In the genomic region with DNA sequence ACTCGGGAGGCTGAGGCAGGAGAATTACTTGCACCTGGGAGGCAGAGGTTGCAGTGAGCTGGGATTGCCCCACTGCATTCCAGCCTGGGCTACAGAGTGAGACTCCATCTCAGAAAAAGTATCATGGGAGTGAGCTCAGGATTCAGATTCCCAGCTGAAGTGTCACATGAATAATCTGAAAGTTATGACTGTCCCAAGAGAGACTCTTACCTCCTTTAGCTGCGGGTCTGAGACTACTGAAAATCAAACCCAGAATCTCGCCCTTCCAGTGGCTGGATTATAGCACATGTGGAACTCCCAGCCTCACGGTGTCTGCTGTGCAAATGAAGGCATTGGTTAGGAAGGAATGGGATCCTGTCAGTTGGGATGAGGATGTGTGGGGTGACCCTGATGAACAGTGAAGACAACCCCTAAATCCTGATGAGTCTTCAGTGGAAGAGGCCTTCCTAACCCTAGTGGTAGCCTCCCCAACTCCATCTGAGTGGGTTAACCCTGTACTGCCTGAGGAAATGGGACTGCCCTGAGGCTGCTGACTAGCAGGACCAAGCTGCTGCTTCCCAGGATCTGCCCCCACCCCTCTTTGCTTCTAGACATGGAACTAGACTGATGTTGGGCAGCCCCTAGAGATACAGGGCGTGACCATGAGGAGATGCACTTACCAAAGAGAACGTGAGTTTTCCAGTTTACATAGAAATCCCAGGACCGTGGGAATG, we compare ENCODE assay signal across 18 cellular contexts. TPM values are rescaled to one million over a fixed set of nuclear protein-coding genes. Genes with fewer than 3 reads are reported as not detected.
A peak's percentile ranks its signal among the peaks of the same experiment; 100 is the strongest.
DNase-seq lines count a peak whose midpoint lies in the region; ATAC-seq, FAIRE-seq and TF ChIP-seq lines count a peak whose summit lies in the region.
"Had no signal": no experiment of that assay in that cellular context is flagged by ENCODE, and none has a peak within 500 bp of the region (broad histone marks: within the 10 kb centered on the region; RNA-seq: fewer than 3 reads in every experiment).

No MANE protein-coding gene starts in this region.

- no peak overlapping the region for H2BK120ac ChIP-seq in mesendoderm (ENCODE audit: low read depth, low read length)

- POLR2A ChIA-PET in HCT116 (lab: Charles Lee) = no interaction called here

- peaks cover 4% of the 10 kb centered on the region for H3K9me3 Mint-ChIP-seq in astrocyte (ENCODE audit: unreplicated experiment)
- no peaks in the 10 kb centered on the region for H3K9me3 Mint-ChIP-seq in activated naive CD8-positive, alpha-beta T cell treated with anti-CD3 and anti-CD28 coated beads for 36 hours
- H3K9me3 Mint-ChIP-seq: IgD-negative memory B cell had no signal

- no peak overlapping the region for H3K56ac ChIP-seq in mesendoderm (ENCODE audit: low read length)

- H3K9me3 ChIP-seq in HCT116 (ENCODE audit: control insufficient read depth in 1 of 2, insufficient read depth in 1 of 2, low read depth in 1 of 2, low read length in 2 of 2) (no peaks in the 10 kb centered on the region), astrocyte (ENCODE audit: insufficient read depth, low read depth, low read length) (no peaks in the 10 kb centered on the region), sigmoid colon (no peaks in the 10 kb centered on the region)
- H3K9me3 ChIP-seq: BE2C had no signal

- TF ChIP-seq RAD21 in HCT116 (IDR thresholded peaks at IDR 0.05; ENCODE audit: low read depth) = no peak

- no peak overlapping the region for H3K4me3 Mint-ChIP-seq in astrocyte (ENCODE audit: unreplicated experiment)
- no peak overlapping the region for H3K4me3 Mint-ChIP-seq in activated naive CD8-positive, alpha-beta T cell treated with anti-CD3 and anti-CD28 coated beads for 36 hours
- H3K4me3 Mint-ChIP-seq: CD4-positive, alpha-beta memory T cell; IgD-negative memory B cell had no signal

- CTCF ChIA-PET in HCT116 (lab: Charles Lee) = no interaction called here

- H3K4me1 Mint-ChIP-seq in astrocyte (ENCODE audit: low read depth, unreplicated experiment) = peaks cover 15% of the 10 kb centered on the region
- no peaks in the 10 kb centered on the region for H3K4me1 Mint-ChIP-seq in activated naive CD8-positive, alpha-beta T cell treated with anti-CD3 and anti-CD28 coated beads for 36 hours
- H3K4me1 Mint-ChIP-seq: CD4-positive, alpha-beta memory T cell; IgD-negative memory B cell had no signal

- no peak overlapping the region for H3K4ac ChIP-seq in mesendoderm (ENCODE audit: low read depth, low read length)

- H3K27me3 ChIP-seq in HCT116 (ENCODE audit: insufficient read depth, low read length) = no peaks in the 10 kb centered on the region
- H3K27me3 ChIP-seq in astrocyte (ENCODE audit: insufficient read depth, low read length) = no peaks in the 10 kb centered on the region
- no peaks in the 10 kb centered on the region for H3K27me3 ChIP-seq in mesendoderm (ENCODE audit: insufficient read depth, low read length, poor library complexity)
- no peaks in the 10 kb centered on the region for H3K27me3 ChIP-seq in sigmoid colon
- H3K27me3 ChIP-seq: BE2C, SJCRH30 had no signal

- ATAC-seq in HCT116 = peak; percentile 33
- no peak for ATAC-seq in GM18502 (IDR thresholded peaks at IDR 0.05; ENCODE audit: poor library complexity, unreplicated experiment)

- no peak overlapping the region for H4K8ac ChIP-seq in mesendoderm (ENCODE audit: low read depth, low read length)

- peak overlapping the region; percentile 69 for H3K27ac Mint-ChIP-seq in astrocyte (ENCODE audit: unreplicated experiment)
- H3K27ac Mint-ChIP-seq in activated naive CD8-positive, alpha-beta T cell treated with anti-CD3 and anti-CD28 coated beads for 36 hours = no peak overlapping the region
- H3K27ac Mint-ChIP-seq: IgD-negative memory B cell had no signal

- no peaks in the 10 kb centered on the region for H3K79me2 ChIP-seq in HCT116 (ENCODE audit: insufficient read depth, low read length)
- peaks cover under 1% of the 10 kb centered on the region for H3K79me2 ChIP-seq in astrocyte (ENCODE audit: insufficient read depth, low read length)
- H3K79me2 ChIP-seq in mesendoderm (ENCODE audit: control insufficient read depth, insufficient read depth, low read length) = no peaks in the 10 kb centered on the region

- no peak for FAIRE-seq in astrocyte (lab: Jason Lieb, UNC)
- FAIRE-seq: GM12891, H1 had no signal

- peaks cover 2 to 6% of the 10 kb centered on the region in 2 experiments for H3K36me3 ChIP-seq in HCT116 (ENCODE audit: control insufficient read depth in 1 of 2, insufficient read depth in 2 of 2, low read length in 2 of 2)
- H3K36me3 ChIP-seq in astrocyte (ENCODE audit: insufficient read depth, low read length) = peaks cover 5% of the 10 kb centered on the region
- no peaks in the 10 kb centered on the region for H3K36me3 ChIP-seq in mesendoderm (ENCODE audit: control insufficient read depth, insufficient read depth, low read length)
- peaks cover 15 to 38% (median 22%) of the 10 kb centered on the region in 4 donors for H3K36me3 ChIP-seq in sigmoid colon
- H3K36me3 ChIP-seq: BE2C had no signal

- no peak for TF ChIP-seq EP300 in sigmoid colon (IDR thresholded peaks at IDR 0.05)

- H3K9me2 ChIP-seq in HCT116 (ENCODE audit: insufficient read depth) = no peaks in the 10 kb centered on the region

- H3K9ac ChIP-seq in HCT116 (ENCODE audit: low read length) (no peak overlapping the region), astrocyte (ENCODE audit: low read length) (no peak overlapping the region), mesendoderm (ENCODE audit: low read length) (no peak overlapping the region)

- H3K4me1 ChIP-seq in HCT116 (ENCODE audit: control insufficient read depth in 1 of 2, insufficient read depth in 2 of 2, low read length in 2 of 2) = no peaks in the 10 kb centered on the region
- H3K4me1 ChIP-seq in astrocyte (ENCODE audit: insufficient read depth, low read length) = no peaks in the 10 kb centered on the region
- H3K4me1 ChIP-seq in mesendoderm (ENCODE audit: control insufficient read depth, low read depth, low read length) = no peaks in the 10 kb centered on the region
- peaks cover 0 to 30% (median 20%) of the 10 kb centered on the region in 4 donors for H3K4me1 ChIP-seq in sigmoid colon
- H3K4me1 ChIP-seq: BE2C, SJCRH30 had no signal

- no peak overlapping the region for H4K5ac ChIP-seq in mesendoderm (ENCODE audit: low read length)

- no peak for TF ChIP-seq CTCF in HCT116 (IDR thresholded peaks at IDR 0.05 in 2 of 3, conservative IDR thresholded peaks at IDR 0.05 in 1 of 3; ENCODE audit: borderline replicate concordance in 1 of 3, insufficient read depth in 1 of 3, low read depth in 2 of 3, low read length in 2 of 3)
- no peak for TF ChIP-seq CTCF in astrocyte (IDR thresholded peaks at IDR 0.05; ENCODE audit: insufficient read depth, low read depth, low read length)
- no peak for TF ChIP-seq CTCF in sigmoid colon (IDR thresholded peaks at IDR 0.05)

- no peak overlapping the region for H3K18ac ChIP-seq in mesendoderm (ENCODE audit: low read length)

- TF ChIP-seq POLR2A in HCT116 (IDR thresholded peaks at IDR 0.05; ENCODE audit: borderline replicate concordance, extremely low read depth, insufficient read depth, insufficient read length) (no peak), sigmoid colon (IDR thresholded peaks at IDR 0.05) (no peak)

- no peak overlapping the region for H3K27ac ChIP-seq in HCT116 (ENCODE audit: low read depth, low read length)
- no peak overlapping the region for H3K27ac ChIP-seq in astrocyte (ENCODE audit: low read depth, low read length)
- H3K27ac ChIP-seq in mesendoderm (ENCODE audit: low read depth, low read length) = no peak overlapping the region
- H3K27ac ChIP-seq in sigmoid colon = no peak overlapping the region
- H3K27ac ChIP-seq: SJCRH30 had no signal

- RAD21 ChIA-PET in HCT116 (lab: Charles Lee; ENCODE audit: low non-redundant PET in 1 of 2, low total read pairs in 2 of 2, uncharacterized antibody in 2 of 2, unreplicated experiment in 2 of 2) = no interaction called here

- no peak overlapping the region for H3K4me3 ChIP-seq in HCT116 (replicated peaks in 1 of 2; ENCODE audit: low read depth in 1 of 2, low read length in 2 of 2)
- no peak overlapping the region for H3K4me3 ChIP-seq in astrocyte (ENCODE audit: insufficient read depth, low read depth, low read length)
- H3K4me3 ChIP-seq in mesendoderm (ENCODE audit: low read length) = no peak overlapping the region
- H3K4me3 ChIP-seq in sigmoid colon = no peak overlapping the region
- H3K4me3 ChIP-seq: SJCRH30 had no signal

- no peak overlapping the region for H2AK5ac ChIP-seq in mesendoderm (ENCODE audit: low read length)

- intact Hi-C loops in HCT116 (cut with micrococcal nuclease) (no loop called here), sigmoid colon (cut with DNase I) (no loop called here)

- peak overlapping the region; percentile 4 for H3K23ac ChIP-seq in mesendoderm (ENCODE audit: low read length)

- peaks cover 25% of the 10 kb centered on the region for H3K36me3 Mint-ChIP-seq in astrocyte (ENCODE audit: low read depth, unreplicated experiment)
- peaks cover 3% of the 10 kb centered on the region for H3K36me3 Mint-ChIP-seq in activated naive CD8-positive, alpha-beta T cell treated with anti-CD3 and anti-CD28 coated beads for 36 hours

- no CpG with 5 or more reads among the region's 7 CpGs for WGBS in mesendoderm (ENCODE audit: extremely low coverage, insufficient coverage, low lambda C conversion rate)
- WGBS in sigmoid colon, 2 donors = 86 to 91% methylated on average over 7 of the region's 7 CpGs

- DNase-seq in HCT116 (ENCODE audit: low read depth, low spot score) = no peak
- no peak for DNase-seq in astrocyte (ENCODE audit: low read depth)
- DNase-seq in mesendoderm = no peak
- DNase-seq in sigmoid colon = peak; percentile 35
- no peak for DNase-seq in NCI-H1694 (lab: John Stamatoyannopoulos, UW)
- DNase-seq in activated naive CD8-positive, alpha-beta T cell treated with anti-CD3 and anti-CD28 coated beads for 36 hours = no peak
- DNase-seq: BE2C; CD4-positive, alpha-beta memory T cell; DMS79; MV-4-11; NCI-H1417 treated with DMSO at 0.1 percent for 48 hours; NCI-H2029 treated with DMSO at 0.1 percent for 48 hours; NCI-H510A treated with DMSO at 0.1 percent for 48 hours; SJCRH30 had no signal

- H4K20me1 ChIP-seq in HCT116 (ENCODE audit: insufficient read depth) (no peaks in the 10 kb centered on the region), astrocyte (ENCODE audit: insufficient read depth, low read length) (peaks cover 40% of the 10 kb centered on the region)

- BruUV-seq in HCT116 (replicated peaks; lab: Mats Ljungman, UMichigan) = no TSS peak

- H3K27me3 Mint-ChIP-seq in astrocyte (ENCODE audit: low read depth, unreplicated experiment) = no peaks in the 10 kb centered on the region
- H3K27me3 Mint-ChIP-seq in activated naive CD8-positive, alpha-beta T cell treated with anti-CD3 and anti-CD28 coated beads for 36 hours = no peaks in the 10 kb centered on the region
- H3K27me3 Mint-ChIP-seq: CD4-positive, alpha-beta memory T cell; IgD-negative memory B cell had no signal

- no peak overlapping the region for H2BK5ac ChIP-seq in mesendoderm (ENCODE audit: low read length)

- no peaks in the 10 kb centered on the region for H3K79me1 ChIP-seq in mesendoderm (ENCODE audit: low read length)

- H2AFZ ChIP-seq in HCT116 (ENCODE audit: low read depth, low read length, poor library complexity, severe bottlenecking) = no peak overlapping the region
- no peak overlapping the region for H2AFZ ChIP-seq in astrocyte (ENCODE audit: low read depth, low read length)

- H2BK15ac ChIP-seq in mesendoderm (replicated peaks; ENCODE audit: low read depth) = no peak overlapping the region

- H3K4me2 ChIP-seq in HCT116 (ENCODE audit: low read length) = no peak overlapping the region
- H3K4me2 ChIP-seq in astrocyte (ENCODE audit: low read length) = no peak overlapping the region
- no peak overlapping the region for H3K4me2 ChIP-seq in mesendoderm (ENCODE audit: low read length)

RNA-seq across cellular contexts. Expression of gene BOK, which starts 16.5 kb away (rescaled TPM):
- total RNA-seq in HCT116 (2021; ENCODE audit: unreplicated experiment) (41.5 TPM), astrocyte (64.2 and 64.9 TPM in 2 replicates), sigmoid colon (100 to 1,000 TPM in 1 of 4 donors, 10 to 100 TPM in 3; 46.6 to 112 (median 81.0) TPM)
- 22.5 and 24.3 TPM in 2 replicates for polyA plus RNA-seq in HCT116 (2012)
- 30.7 TPM for polyA plus RNA-seq in mesendoderm (2013, experiment 1 of 2)
- polyA plus RNA-seq in mesendoderm (2013, experiment 2 of 2) = 31.0 TPM
- polyA plus RNA-seq in sigmoid colon = 10 to 100 TPM in 1 of 3 donors, 1 to 10 TPM in 2; 6.2 to 12.7 (median 8.4) TPM
- under 1 TPM in 1 of 2 experiments, not detected in 1; 0.08 TPM for total RNA-seq in activated naive CD8-positive, alpha-beta T cell treated with anti-CD3 and anti-CD28 coated beads for 36 hours
- total RNA-seq: CD4-positive, alpha-beta memory T cell had no signal
- polyA plus RNA-seq: CD4-positive, alpha-beta memory T cell had no signal

Comparison
In these comparisons a context has a peak if more than half of its experiments do, and no peak if none do; other contexts are left out.
1. RNA of gene BOK, which starts 16.5 kb away (total RNA-seq): 46.6 to 112 TPM in sigmoid colon, 64.2 to 64.9 TPM in astrocyte and 41.5 TPM in HCT116 (single experiment); 0.08 TPM in activated naive CD8-positive, alpha-beta T cell treated with anti-CD3 and anti-CD28 coated beads for 36 hours; every median in the first group is over 10 times any median in the second.